ENCODE assay signal across 1 cellular context in genomic region chr6:35757461-35758123, GRCh38.
TF ChIP-seq lines count a peak whose summit lies in the region.

No MANE protein-coding gene starts in this region.

TF ChIP-seq in HepG2, 621 proteins besides CTCF, POLR2A, EP300 and RAD21:
- TF ChIP-seq ZNF552 (CRISPR knock-in tag; IDR thresholded peaks at IDR 0.05; ENCODE audit: borderline replicate concordance) (no peak), THRA (CRISPR knock-in tag; IDR thresholded peaks at IDR 0.05; ENCODE audit: borderline replicate concordance) (0 out of 2 replicates have a peak, but pooled peaks have one; percentile 18), CEBPG (CRISPR knock-in tag; IDR thresholded peaks at IDR 0.05) (0 out of 2 replicates have a peak, but pooled peaks have one; percentile 18), AHR (CRISPR knock-in tag; IDR thresholded peaks at IDR 0.05) (0 out of 2 replicates have a peak, but pooled peaks have one; percentile 20), KAT8 (CRISPR knock-in tag; IDR thresholded peaks at IDR 0.05) (0 out of 2 replicates have a peak, but pooled peaks have one; percentile 29), ZZZ3 (CRISPR knock-in tag; IDR thresholded peaks at IDR 0.05; ENCODE audit: borderline replicate concordance) (no peak), SP5 (CRISPR knock-in tag; IDR thresholded peaks at IDR 0.05; ENCODE audit: borderline replicate concordance, low read depth) (no peak), SMC3 (IDR thresholded peaks at IDR 0.05; ENCODE audit: low read length) (peak; percentile 81), STAG1 (CRISPR knock-in tag; IDR thresholded peaks at IDR 0.05) (peak; percentile 77), ZNF276 (CRISPR knock-in tag; IDR thresholded peaks at IDR 0.05; ENCODE audit: low read depth) (no peak), ELF3 (CRISPR knock-in tag; IDR thresholded peaks at IDR 0.05) (0 out of 2 replicates have a peak, but pooled peaks have one; percentile 15), ARNTL (CRISPR knock-in tag; IDR thresholded peaks at IDR 0.05) (0 out of 2 replicates have a peak, but pooled peaks have one; percentile 35), ZBTB7A (CRISPR knock-in tag; IDR thresholded peaks at IDR 0.05) (no peak), ZNF614 (CRISPR knock-in tag; IDR thresholded peaks at IDR 0.05; ENCODE audit: borderline replicate concordance) (0 out of 2 replicates have a peak, but pooled peaks have one; percentile 37), ZBTB37 (CRISPR knock-in tag; IDR thresholded peaks at IDR 0.05) (no peak), FOSL2 (CRISPR knock-in tag; IDR thresholded peaks at IDR 0.05) (peak; percentile 13; the same call in 1 of the 2 replicates), FOXK1 (CRISPR knock-in tag; IDR thresholded peaks at IDR 0.05; ENCODE audit: borderline replicate concordance, low read depth) (0 out of 2 replicates have a peak, but pooled peaks have one; percentile 24), ZBTB3 (CRISPR knock-in tag; IDR thresholded peaks at IDR 0.05; ENCODE audit: borderline replicate concordance, low read depth) (no peak), ZNF329 (CRISPR knock-in tag; IDR thresholded peaks at IDR 0.05; ENCODE audit: low read depth) (no peak), TEAD3 (CRISPR knock-in tag; optimal IDR thresholded peaks at IDR 0.05; ENCODE audit: borderline replicate concordance) (peak; percentile 61), ZNF335 (CRISPR knock-in tag; IDR thresholded peaks at IDR 0.05) (no peak), REPIN1 (CRISPR knock-in tag; IDR thresholded peaks at IDR 0.05; ENCODE audit: borderline replicate concordance, low read depth) (0 out of 2 replicates have a peak, but pooled peaks have one; percentile 36), SALL1 (CRISPR knock-in tag; IDR thresholded peaks at IDR 0.05) (peak; percentile 21; the same call in 1 of the 2 replicates), ZFX (CRISPR knock-in tag; IDR thresholded peaks at IDR 0.05; ENCODE audit: low read depth) (peak; percentile 15; the same call in 1 of the 2 replicates), XRCC5 (optimal IDR thresholded peaks at IDR 0.05; ENCODE audit: low read length) (peak; percentile 68)
